In the genomic region with DNA sequence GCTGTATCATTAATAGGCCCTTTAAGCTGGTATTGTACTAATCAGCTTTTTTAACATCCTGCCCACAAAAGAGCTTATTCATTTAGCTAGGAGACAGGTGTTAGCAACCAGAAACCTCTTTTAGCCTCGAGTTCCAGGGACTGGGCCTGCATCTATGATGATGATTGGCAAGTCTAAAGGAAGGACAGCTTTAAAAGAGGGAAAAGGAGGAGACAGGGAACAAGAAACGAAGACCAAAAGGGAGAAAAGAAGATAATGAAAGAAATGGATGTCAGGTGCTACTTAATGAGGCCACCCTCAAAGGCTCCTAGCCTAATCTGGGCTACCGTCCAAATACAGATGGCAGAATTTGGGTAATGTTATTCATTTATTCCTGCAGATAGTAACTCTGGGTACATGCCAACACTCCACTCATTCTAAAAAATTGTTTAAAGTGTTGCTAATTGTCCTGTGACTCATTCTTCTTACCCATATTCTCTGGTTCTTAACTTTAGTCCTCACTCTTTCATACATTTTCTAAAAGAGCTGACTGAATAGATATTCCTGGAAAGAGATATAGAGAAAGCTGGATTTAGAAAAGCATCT, we compare ENCODE assay signal across 9 cellular contexts. TPM values are rescaled to one million over a fixed set of nuclear protein-coding genes. Genes with fewer than 3 reads are reported as not detected.
A peak's percentile ranks its signal among the peaks of the same experiment; 100 is the strongest.
DNase-seq lines count a peak whose midpoint lies in the region; ATAC-seq and TF ChIP-seq lines count a peak whose summit lies in the region.
"Had no signal": no experiment of that assay in that cellular context is flagged by ENCODE, and none has a peak within 500 bp of the region (broad histone marks: within the 10 kb centered on the region; RNA-seq: fewer than 3 reads in every experiment).

No MANE protein-coding gene starts in this region.

- intact Hi-C loops in vagina (cut with DNase I) = loop anchor here (10.0 kb wide), 1 partner anchor 57 kb away; no protein-coding TSS in a partner anchor

- ATAC-seq in GM19328 (IDR thresholded peaks at IDR 0.05; ENCODE audit: unreplicated experiment) (no peak), HG03571 (IDR thresholded peaks at IDR 0.05; ENCODE audit: unreplicated experiment) (no peak), HG03025 (IDR thresholded peaks at IDR 0.05; ENCODE audit: low FRiP score, unreplicated experiment) (no peak)

- H3K9me3 ChIP-seq in adipocyte (ENCODE audit: control insufficient read depth, low read length) (no peaks in the 10 kb centered on the region), mucosa of stomach (ENCODE audit: control insufficient read depth, low read length) (no peaks in the 10 kb centered on the region), vagina (no peaks in the 10 kb centered on the region)

- DNase-seq in EH (ENCODE audit: low read depth) (peak; percentile 95), NCI-H1092 treated with DMSO at 0.1 percent for 48 hours (lab: John Stamatoyannopoulos, UW) (peak; percentile 70), adipocyte (ENCODE audit: low read depth) (peak; percentile 76), vagina (ENCODE audit: extremely low spot score in 2 of 2) (no peak)

- H3K4me1 ChIP-seq in adipocyte (ENCODE audit: control insufficient read depth, insufficient read depth, low read length) = peaks cover 12% of the 10 kb centered on the region
- peaks cover 60% of the 10 kb centered on the region for H3K4me1 ChIP-seq in mucosa of stomach (ENCODE audit: control insufficient read depth, insufficient read depth, low read length)
- peaks cover 44% of the 10 kb centered on the region for H3K4me1 ChIP-seq in vagina

- no peak for TF ChIP-seq CTCF in vagina (IDR thresholded peaks at IDR 0.05)

- H3K36me3 ChIP-seq in adipocyte (ENCODE audit: control insufficient read depth, insufficient read depth, low read length, severe bottlenecking) (no peaks in the 10 kb centered on the region), mucosa of stomach (ENCODE audit: control insufficient read depth, insufficient read depth, low read length) (no peaks in the 10 kb centered on the region), vagina (no peaks in the 10 kb centered on the region)

- H3K9ac ChIP-seq in adipocyte (ENCODE audit: low read length) (no peak overlapping the region), mucosa of stomach (ENCODE audit: low read length) (peak overlapping the region; percentile 23)

- H3K27ac ChIP-seq in vagina = no peak overlapping the region

- H3K4me3 ChIP-seq in adipocyte (ENCODE audit: low read length) = no peak overlapping the region
- no peak overlapping the region for H3K4me3 ChIP-seq in mucosa of stomach (ENCODE audit: low read length)
- no peak overlapping the region for H3K4me3 ChIP-seq in vagina

- H3K27me3 ChIP-seq in adipocyte (replicated peaks; ENCODE audit: control insufficient read depth, insufficient read depth, low read length) (no peaks in the 10 kb centered on the region), mucosa of stomach (ENCODE audit: control insufficient read depth, insufficient read depth, low read length) (no peaks in the 10 kb centered on the region), vagina (no peaks in the 10 kb centered on the region)

- no peak for TF ChIP-seq POLR2A in vagina (IDR thresholded peaks at IDR 0.05)

RNA-seq across cellular contexts. Expression of gene RFFL, which starts 18.7 kb away (rescaled TPM):
- 25.3 TPM for total RNA-seq in vagina

RNA-seq across cellular contexts. Expression of gene RAD51D, which starts 37.5 kb away (rescaled TPM):
- total RNA-seq in vagina = 5.2 TPM

RNA-seq across cellular contexts. Expression of gene FNDC8, which starts 39.2 kb away (rescaled TPM):
- not detected for total RNA-seq in vagina
- total RNA-seq: mononuclear cell had no signal

RNA-seq across cellular contexts. Expression of gene NLE1, which starts 59.9 kb away (rescaled TPM):
- 25.8 TPM for total RNA-seq in vagina

Comparison
In these comparisons a context has a peak if more than half of its experiments do, and no peak if none do; other contexts are left out.
1. DNase-seq: peak in EH (single experiment), NCI-H1092 treated with DMSO at 0.1 percent for 48 hours (single experiment) and adipocyte (single experiment); none in vagina (0 of 2).